Comparison of ENCODE assay signal across 17 cellular contexts in the genomic region with DNA sequence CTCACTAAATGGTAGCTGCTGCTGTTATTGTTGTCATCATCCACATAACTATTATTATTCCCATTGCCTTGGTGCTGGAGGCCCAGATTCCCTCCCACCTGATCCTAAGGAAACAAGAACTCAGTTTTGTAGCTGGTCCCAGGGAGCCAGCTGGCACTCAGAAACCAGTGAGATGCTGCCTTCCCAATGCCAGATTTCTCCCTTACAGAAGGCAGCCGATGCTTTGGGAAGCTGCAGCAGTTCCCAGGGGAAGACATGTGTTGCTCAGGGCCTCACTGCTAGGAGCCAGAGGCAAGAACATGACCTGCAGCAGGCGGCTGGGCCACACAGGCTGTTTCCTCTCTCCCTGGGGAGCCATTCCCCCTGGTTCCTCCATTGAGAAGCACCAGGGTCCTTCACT.
"Had no signal": no experiment of that assay in that cellular context is flagged by ENCODE, and none has a peak within 500 bp of the region (broad histone marks: within the 10 kb centered on the region; RNA-seq: fewer than 3 reads in every experiment).

No MANE protein-coding gene starts in this region.

- DNase-seq: activated CD4-positive, alpha-beta T cell treated with anti-CD3 and anti-CD28 coated beads, Interleukin-2, amount 10 ng/mL, durations not matched to agents 7 days and 5 days; activated CD8-positive, alpha-beta T cell treated with anti-CD3 and anti-CD28 coated beads, Interleukin-2, amount 10 ng/mL, durations not matched to agents 7 days and 5 days; activated T-cell treated with anti-CD3 and anti-CD28 coated beads, Interleukin-2, amount 50 U/mL, for 1 hour; adrenal gland; colonic mucosa; left ventricle myocardium superior; mammary epithelial cell; midbrain; retina; sigmoid colon; stimulated activated CD4-positive, alpha-beta T cell treated with anti-CD3 and anti-CD28 coated beads, Interleukin-15, amount 100 ng/mL, for 24 hours; stimulated activated CD8-positive, alpha-beta memory T cell treated with anti-CD3 and anti-CD28 coated beads, Interleukin-4, amount 100 ng/mL, for 48 hours; stimulated activated naive CD4-positive, alpha-beta T cell; T-cell; upper lobe of left lung had no signal

- ATAC-seq: activated CD4-positive, CD25-positive, alpha-beta regulatory T cell treated with anti-CD3 and anti-CD28 coated beads, Interleukin-2, amount 50 U/mL, for 24 hours; activated CD8-positive, alpha-beta T cell treated with anti-CD3 and anti-CD28 coated beads, Interleukin-2, amount 10 ng/mL, durations not matched to agents 7 days and 5 days; left ventricle myocardium superior; natural killer cell treated with Interleukin-12 subunit alpha and Interleukin-12 subunit beta and Interleukin-15 and Interleukin-18, amount 100 ng/mL, for 72 hours; T-cell had no signal
